In genomic region chr12:93886533-93887511, GRCh38 we compare ENCODE assay signal across 20 cellular contexts.
DNase-seq lines count a peak whose midpoint lies in the region; ATAC-seq, FAIRE-seq and TF ChIP-seq lines count a peak whose summit lies in the region.
"Had no signal": no experiment of that assay in that cellular context is flagged by ENCODE, and none has a peak within 500 bp of the region (broad histone marks: within the 10 kb centered on the region; RNA-seq: fewer than 3 reads in every experiment).

No MANE protein-coding gene starts in this region.

- no peaks in the 10 kb centered on the region for H3K36me3 ChIP-seq in small intestine (ENCODE audit: control insufficient read depth in 2 of 2, insufficient read depth in 2 of 2, low read length in 2 of 2)
- H3K36me3 ChIP-seq in HepG2 (replicated peaks in 1 of 2; ENCODE audit: control insufficient read depth in 1 of 2, insufficient read depth in 2 of 2, low read length in 2 of 2) = no peaks in the 10 kb centered on the region
- H3K36me3 ChIP-seq: adrenal gland, gastrocnemius medialis, HAP-1 had no signal

- H3K27me3 ChIP-seq in small intestine (ENCODE audit: control insufficient read depth in 2 of 2, insufficient read depth in 2 of 2, low read length in 2 of 2) (no peaks in the 10 kb centered on the region), HepG2 (ENCODE audit: control insufficient read depth in 1 of 2, insufficient read depth in 2 of 2, low read length in 2 of 2) (no peaks in the 10 kb centered on the region)
- H3K27me3 ChIP-seq: adrenal gland, gastrocnemius medialis had no signal

- POLR2A ChIA-PET in HepG2 (lab: Yijun Ruan, JAX) = no interaction called here

- intact Hi-C loops in HepG2 (cut with micrococcal nuclease; ENCODE audit: unreplicated experiment) = no loop called here

- no TSS peak for BruUV-seq in HepG2 (replicated peaks; lab: Mats Ljungman, UMichigan)

- H3K4me2 ChIP-seq in HepG2 (ENCODE audit: low read depth, low read length) = no peak overlapping the region

- ATAC-seq in GM18868 (IDR thresholded peaks at IDR 0.05; ENCODE audit: unreplicated experiment) = no peak
- ATAC-seq in HepG2 = no peak
- ATAC-seq: activated T-cell treated with anti-CD3 and anti-CD28 coated beads, Interleukin-2, amount 50 U/mL, for 4 hours; gastrocnemius medialis; mucosa of descending colon; stimulated activated naive CD8-positive, alpha-beta T cell treated with anti-CD3 and anti-CD28 coated beads, Interleukin-15, Interleukin-2, amounts not matched to agents 100 U/mL and 50 U/mL, for 24 hours had no signal

- no peak overlapping the region for H2AFZ ChIP-seq in HepG2 (ENCODE audit: low read length)

- CTCF ChIA-PET in HepG2 (lab: Yijun Ruan, JAX; ENCODE audit: low intra/inter-chr PET ratio, low total read pairs) = no interaction called here

- H3K4me3 ChIP-seq in fibroblast of mammary gland (ENCODE audit: control insufficient read depth, low read depth, low read length) (no peak overlapping the region), small intestine (ENCODE audit: low read depth in 1 of 2, low read length in 2 of 2) (no peak overlapping the region), HepG2 (replicated peaks in 1 of 3; ENCODE audit: insufficient read depth in 1 of 3, low read depth in 2 of 3, low read length in 3 of 3) (no peak overlapping the region)
- H3K4me3 ChIP-seq: adrenal gland, gastrocnemius medialis, HAP-1, mucosa of descending colon had no signal

- no peak overlapping the region for H3K9ac ChIP-seq in HepG2 (ENCODE audit: insufficient read depth, low read depth, low read length)

- H4K20me1 ChIP-seq in HepG2 (ENCODE audit: insufficient read depth, low read length) = no peaks in the 10 kb centered on the region

- no peaks in the 10 kb centered on the region for H3K4me1 ChIP-seq in small intestine (ENCODE audit: control insufficient read depth in 2 of 2, insufficient read depth in 1 of 2, low read depth in 1 of 2, low read length in 1 of 2)
- H3K4me1 ChIP-seq in HepG2 (ENCODE audit: insufficient read depth, low read length) = no peaks in the 10 kb centered on the region
- H3K4me1 ChIP-seq: adrenal gland, gastrocnemius medialis, HAP-1 had no signal

- TF ChIP-seq RAD21 in HepG2 (CRISPR knock-in tag; IDR thresholded peaks at IDR 0.05) = no peak

- no peaks in the 10 kb centered on the region for H3K79me2 ChIP-seq in HepG2 (ENCODE audit: insufficient read depth, low read length)

- H3K27ac ChIP-seq in small intestine (ENCODE audit: low read depth in 1 of 2, low read length in 1 of 2) (no peak overlapping the region), HepG2 (ENCODE audit: extremely low read length, insufficient read depth, low read length) (no peak overlapping the region)
- H3K27ac ChIP-seq: adrenal gland, gastrocnemius medialis had no signal

- TF ChIP-seq POLR2A in HepG2 (IDR thresholded peaks at IDR 0.05; ENCODE audit: insufficient read depth in 1 of 2, low read depth in 2 of 2, low read length in 2 of 2) = no peak

- TF ChIP-seq CTCF in fibroblast of mammary gland (conservative IDR thresholded peaks at IDR 0.05; ENCODE audit: control insufficient read depth, insufficient read depth, low read depth, low read length) (no peak), HepG2 (CRISPR knock-in tag; IDR thresholded peaks at IDR 0.05) (no peak)

- WGBS in small intestine, 3 donors = 34 to 65% (median 45%) methylated on average over 18 of the region's 18 CpGs
- WGBS in HepG2 (ENCODE audit: low lambda C conversion rate) = 65% methylated on average over 18 of the region's 18 CpGs

- FAIRE-seq in small intestine (lab: Jason Lieb, UNC) = no peak
- FAIRE-seq in HepG2 (lab: Jason Lieb, UNC) = no peak
- FAIRE-seq: G401.6, keratinocyte had no signal

- in situ Hi-C loops in HepG2 (cut with HindIII; ENCODE audit: extremely low pct_ligation_motif_present, low pct_unique_long_range_greater_than_20kb) = no loop called here

- TF ChIP-seq EP300 in HepG2 (IDR thresholded peaks at IDR 0.05; ENCODE audit: low read depth in 2 of 2, low read length in 2 of 2) = no peak
- TF ChIP-seq EP300 in HepG2 (CRISPR knock-in tag; IDR thresholded peaks at IDR 0.05; ENCODE audit: borderline replicate concordance) = no peak

- H3K9me3 ChIP-seq in small intestine (ENCODE audit: control insufficient read depth, low read depth) (no peaks in the 10 kb centered on the region), HepG2 (ENCODE audit: low read length) (no peaks in the 10 kb centered on the region)
- H3K9me3 ChIP-seq: adrenal gland, gastrocnemius medialis, HAP-1, mucosa of descending colon had no signal

- DNase-seq in EL (peak; percentile 83), NCI-H2227 treated with DMSO at 0.1 percent for 48 hours (lab: John Stamatoyannopoulos, UW) (peak; percentile 27), fibroblast of mammary gland (ENCODE audit: low read depth) (peak; percentile 80), small intestine (peak; percentile 34), NCI-H345 treated with DMSO at 0.1 percent for 48 hours (lab: John Stamatoyannopoulos, UW; ENCODE audit: unreplicated experiment) (no peak), HepG2 (ENCODE audit: low spot score) (no peak)
- no peak for DNase-seq in activated CD4-positive, alpha-beta T cell treated with anti-CD3 and anti-CD28 coated beads for 1 hour
- DNase-seq: activated T-cell treated with anti-CD3 and anti-CD28 coated beads, Interleukin-2, amount 50 U/mL, for 4 hours; CD4-positive, CD25-positive, alpha-beta regulatory T cell; gastrocnemius medialis; mucosa of descending colon; NCI-H1092 treated with DMSO at 0.1 percent for 48 hours; NCI-H345; stimulated activated naive CD8-positive, alpha-beta T cell treated with anti-CD3 and anti-CD28 coated beads, Interleukin-15, Interleukin-2, amounts not matched to agents 100 U/mL and 50 U/mL, for 24 hours; T-helper 1 cell had no signal

TF ChIP-seq in HepG2, 621 proteins besides CTCF, POLR2A, EP300 and RAD21 (continues in another document):
- TF ChIP-seq ZNF503 (CRISPR knock-in tag; IDR thresholded peaks at IDR 0.05) = no peak
- TF ChIP-seq ZNF333 (CRISPR knock-in tag; IDR thresholded peaks at IDR 0.05; ENCODE audit: borderline replicate concordance) = no peak
- TF ChIP-seq NCOA5 (CRISPR knock-in tag; IDR thresholded peaks at IDR 0.05) = no peak
- no peak for TF ChIP-seq ZBTB42 (CRISPR knock-in tag; IDR thresholded peaks at IDR 0.05)
- TF ChIP-seq, protein P1, sequence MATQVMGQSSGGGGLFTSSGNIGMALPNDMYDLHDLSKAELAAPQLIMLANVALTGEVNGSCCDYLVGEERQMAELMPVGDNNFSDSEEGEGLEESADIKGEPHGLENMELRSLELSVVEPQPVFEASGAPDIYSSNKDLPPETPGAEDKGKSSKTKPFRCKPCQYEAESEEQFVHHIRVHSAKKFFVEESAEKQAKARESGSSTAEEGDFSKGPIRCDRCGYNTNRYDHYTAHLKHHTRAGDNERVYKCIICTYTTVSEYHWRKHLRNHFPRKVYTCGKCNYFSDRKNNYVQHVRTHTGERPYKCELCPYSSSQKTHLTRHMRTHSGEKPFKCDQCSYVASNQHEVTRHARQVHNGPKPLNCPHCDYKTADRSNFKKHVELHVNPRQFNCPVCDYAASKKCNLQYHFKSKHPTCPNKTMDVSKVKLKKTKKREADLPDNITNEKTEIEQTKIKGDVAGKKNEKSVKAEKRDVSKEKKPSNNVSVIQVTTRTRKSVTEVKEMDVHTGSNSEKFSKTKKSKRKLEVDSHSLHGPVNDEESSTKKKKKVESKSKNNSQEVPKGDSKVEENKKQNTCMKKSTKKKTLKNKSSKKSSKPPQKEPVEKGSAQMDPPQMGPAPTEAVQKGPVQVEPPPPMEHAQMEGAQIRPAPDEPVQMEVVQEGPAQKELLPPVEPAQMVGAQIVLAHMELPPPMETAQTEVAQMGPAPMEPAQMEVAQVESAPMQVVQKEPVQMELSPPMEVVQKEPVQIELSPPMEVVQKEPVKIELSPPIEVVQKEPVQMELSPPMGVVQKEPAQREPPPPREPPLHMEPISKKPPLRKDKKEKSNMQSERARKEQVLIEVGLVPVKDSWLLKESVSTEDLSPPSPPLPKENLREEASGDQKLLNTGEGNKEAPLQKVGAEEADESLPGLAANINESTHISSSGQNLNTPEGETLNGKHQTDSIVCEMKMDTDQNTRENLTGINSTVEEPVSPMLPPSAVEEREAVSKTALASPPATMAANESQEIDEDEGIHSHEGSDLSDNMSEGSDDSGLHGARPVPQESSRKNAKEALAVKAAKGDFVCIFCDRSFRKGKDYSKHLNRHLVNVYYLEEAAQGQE (IDR thresholded peaks at IDR 0.05; ENCODE audit: borderline replicate concordance in 1 of 2, low read depth in 1 of 2, low read length in 2 of 2) = no peak
- TF ChIP-seq HES4 (CRISPR knock-in tag; IDR thresholded peaks at IDR 0.05; ENCODE audit: borderline replicate concordance) = no peak
- TF ChIP-seq TBX2 (CRISPR knock-in tag; IDR thresholded peaks at IDR 0.05; ENCODE audit: borderline replicate concordance) = no peak

Comparison
In these comparisons a context has a peak if more than half of its experiments do, and no peak if none do; other contexts are left out.
1. DNase-seq: peak in EL (single experiment), NCI-H2227 treated with DMSO at 0.1 percent for 48 hours (single experiment), fibroblast of mammary gland (single experiment) and small intestine (single experiment); none in activated CD4-positive, alpha-beta T cell treated with anti-CD3 and anti-CD28 coated beads for 1 hour (single experiment), NCI-H345 treated with DMSO at 0.1 percent for 48 hours (single experiment) and HepG2 (single experiment).